Comparison of ENCODE assay signal across 8 cellular contexts in the genomic region with DNA sequence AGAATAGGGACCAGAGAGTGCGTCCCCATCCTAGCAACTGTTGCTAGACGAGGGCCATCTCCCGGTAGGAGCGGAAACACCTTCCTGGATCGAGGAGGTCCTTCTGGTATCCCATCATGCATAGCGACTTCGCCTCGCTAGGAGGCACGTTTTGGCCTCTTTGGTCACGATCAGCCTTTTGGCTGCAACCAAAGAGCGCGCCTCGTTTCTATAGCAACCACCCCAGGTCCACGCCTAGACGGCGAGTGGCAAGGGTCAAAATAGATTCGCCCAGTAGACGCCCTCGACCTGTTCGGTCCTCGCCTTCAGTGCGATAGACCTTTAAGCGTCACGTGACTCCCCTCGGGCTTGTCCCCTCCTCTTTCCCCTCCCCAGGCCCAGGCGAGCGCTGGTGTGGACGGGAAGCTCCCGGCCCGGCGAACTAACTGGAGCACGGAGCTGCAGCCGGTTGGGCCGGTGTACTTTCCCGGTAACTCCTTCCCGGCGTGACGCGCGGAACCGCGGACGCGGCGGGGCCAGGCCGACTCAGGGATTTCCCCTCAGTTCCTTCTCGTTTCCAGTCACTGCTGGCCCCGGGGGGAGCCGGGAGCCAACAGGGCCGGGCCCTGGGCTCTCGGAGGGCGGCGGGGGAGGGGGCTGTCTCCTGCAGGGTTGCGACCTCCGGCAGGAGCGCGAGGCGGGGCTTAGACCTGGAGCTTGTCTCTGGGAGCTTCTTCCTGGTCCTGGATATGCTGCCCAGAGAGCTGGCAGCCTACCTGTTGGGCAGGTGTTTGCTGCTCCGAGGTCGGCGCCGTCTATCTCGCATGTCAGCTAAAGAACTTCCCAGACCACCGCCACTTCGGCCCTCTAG. TPM values are rescaled to one million over a fixed set of nuclear protein-coding genes. Genes with fewer than 3 reads are reported as not detected.
DNase-seq lines count a peak whose midpoint lies in the region; ATAC-seq, FAIRE-seq and TF ChIP-seq lines count a peak whose summit lies in the region.

A gene (plus strand): TSS at position 359 of the 850 bp plus-strand sequence. CDS start 2,258 bp downstream, outside the sequence.

- H3K36me3 ChIP-seq in OCI-LY3 (replicated peaks; ENCODE audit: low read depth, low read length), result no peaks in the 10 kb centered on the region

- peak within 1 kb of the TSS; percentile 54 for H3K27ac ChIP-seq in OCI-LY3 (ENCODE audit: low read length)

- H3K27me3 ChIP-seq in OCI-LY3 (ENCODE audit: low read depth, low read length) (no peaks in the 10 kb centered on the region), mononuclear cell (ENCODE audit: insufficient read depth, low read length) (no peaks in the 10 kb centered on the region)

- peak within 1 kb of the TSS; percentile 68 for H3K9ac ChIP-seq in OCI-LY3 (ENCODE audit: low read length)

- H2AFZ ChIP-seq in OCI-LY3 (ENCODE audit: low read depth, low read length), result peak within 1 kb of the TSS; percentile 18

- H3K9me3 ChIP-seq in OCI-LY3 (ENCODE audit: insufficient read depth, low read length), result no peaks in the 10 kb centered on the region
- H3K9me3 ChIP-seq in mononuclear cell (ENCODE audit: low read depth, low read length), result no peaks in the 10 kb centered on the region

- ATAC-seq in GM21447 (IDR thresholded peaks at IDR 0.05; ENCODE audit: unreplicated experiment), result peak; percentile 43

- DNase-seq in D721Med (ENCODE audit: insufficient read length, low spot score) (peak; percentile 35), HuH-7 (ENCODE audit: low spot score) (peak; percentile 89), activated T-cell treated with anti-CD3 and anti-CD28 coated beads for 1 hour (ENCODE audit: low read depth) (peak; percentile 89), epidermal melanocyte (ENCODE audit: insufficient read length, low spot score) (peak; percentile 85)
- DNase-seq in stimulated activated CD8-positive, alpha-beta memory T cell treated with anti-CD3 and anti-CD28 coated beads, Interleukin-4, amount 100 ng/mL, for 24 hours (ENCODE audit: low read depth), result peak; percentile 95

- H4K20me1 ChIP-seq in OCI-LY3 (ENCODE audit: insufficient read depth, low read length), result no peaks in the 10 kb centered on the region

- no peak for FAIRE-seq in D721Med (lab: Jason Lieb, UNC)

- H3K4me2 ChIP-seq in OCI-LY3 (ENCODE audit: low read length), result peak within 1 kb of the TSS; percentile 100

- H3K4me3 ChIP-seq in OCI-LY3 (ENCODE audit: low read length) (peak within 1 kb of the TSS; percentile 96), mononuclear cell (ENCODE audit: low read length) (peak within 1 kb of the TSS; percentile 73)

- H3K4me1 ChIP-seq in OCI-LY3 (ENCODE audit: low read length) (peaks cover 33% of the 10 kb centered on the region), mononuclear cell (ENCODE audit: insufficient read depth, low read length) (peaks cover 42% of the 10 kb centered on the region)

- peaks cover 14% of the 10 kb centered on the region for H3K79me2 ChIP-seq in OCI-LY3 (ENCODE audit: low read length)

- TF ChIP-seq CTCF in D721Med (IDR thresholded peaks at IDR 0.05; ENCODE audit: insufficient read depth, missing control alignments), result peak; percentile 26
- TF ChIP-seq CTCF in OCI-LY3 (IDR thresholded peaks at IDR 0.05; ENCODE audit: low read depth, low read length), result 0 out of 2 replicates have a peak, but pooled peaks have one; percentile 9

RNA-seq across cellular contexts. Expression of the gene that starts here (rescaled TPM):
- total RNA-seq in mononuclear cell, result 8.9 TPM

Comparison
In these comparisons a context has a peak if more than half of its experiments do, and no peak if none do; other contexts are left out.
1. Peak in every context shown above with its lines: DNase-seq, ATAC-seq, H3K4me3 ChIP-seq and H3K27ac ChIP-seq.
2. DNase-seq: peak in every context shown above with its lines; median percentile 95 in stimulated activated CD8-positive, alpha-beta memory T cell treated with anti-CD3 and anti-CD28 coated beads, Interleukin-4, amount 100 ng/mL, for 24 hours; 89 in HuH-7; 89 in activated T-cell treated with anti-CD3 and anti-CD28 coated beads for 1 hour; 85 in epidermal melanocyte; 35 in D721Med.